In genomic region chr1:159012495-159012894, GRCh38 we compare ENCODE assay signal across 8 cellular contexts. TPM values are rescaled to one million over a fixed set of nuclear protein-coding genes. Genes with fewer than 3 reads are reported as not detected.
A peak's percentile ranks its signal among the peaks of the same experiment; 100 is the strongest.
DNase-seq lines count a peak whose midpoint lies in the region; ATAC-seq and TF ChIP-seq lines count a peak whose summit lies in the region.

No MANE protein-coding gene starts in this region.

- peak overlapping the region; percentile 6 for H2BK5ac ChIP-seq in IMR-90 (ENCODE audit: low read depth, low read length, poor library complexity, severe bottlenecking)

- no TSS peak for BruUV-seq in IMR-90 (replicated peaks; lab: Mats Ljungman, UMichigan)

- 0 out of 2 replicates have a peak overlapping the region, but pooled peaks have one; percentile 4 for H4K5ac ChIP-seq in IMR-90 (ENCODE audit: low read depth, low read length)

- H3K9ac ChIP-seq in IMR-90 (ENCODE audit: low read depth, low read length): peak overlapping the region; percentile 52; the same call in 1 of the 2 replicates

- no peaks in the 10 kb centered on the region for H3K27me3 Mint-ChIP-seq in activated T-cell treated with anti-CD3 and anti-CD28 coated beads, Interleukin-2, amount 50 U/mL, for 4 hours (ENCODE audit: low read depth)

- peak overlapping the region; percentile 83 for H3K4me3 Mint-ChIP-seq in activated T-cell treated with anti-CD3 and anti-CD28 coated beads, Interleukin-2, amount 50 U/mL, for 4 hours

- in situ Hi-C loops in IMR-90 (cut with MboI; ENCODE audit: low sequenced_read_pairs): no loop called here

- 0 out of 2 replicates have a peak overlapping the region, but pooled peaks have one; percentile 33 for H3K18ac ChIP-seq in IMR-90 (ENCODE audit: low read depth, low read length)

- no CpG with 5 or more reads among the region's 6 CpGs for WGBS in IMR-90 (ENCODE audit: extremely low coverage in 2 of 2, insufficient read length in 1 of 2), 2 experiments
- WGBS in heart right ventricle, 2 donors: 43 to 48% methylated on average over 6 of the region's 6 CpGs

- H3K4ac ChIP-seq in IMR-90 (ENCODE audit: low read depth, low read length): 0 out of 2 replicates have a peak overlapping the region, but pooled peaks have one; percentile 6

- H3K27me3 ChIP-seq in IMR-90 (ENCODE audit: control insufficient read depth, insufficient read depth, low read length) (no peaks in the 10 kb centered on the region), heart right ventricle (no peaks in the 10 kb centered on the region)

- no peak for TF ChIP-seq CTCF in IMR-90 (conservative IDR thresholded peaks at IDR 0.05; ENCODE audit: low read depth, low read length)
- TF ChIP-seq CTCF in heart right ventricle (IDR thresholded peaks at IDR 0.05): no peak

- peak overlapping the region; percentile 10; the same call in 1 of the 2 replicates for H3K14ac ChIP-seq in IMR-90 (replicated peaks; ENCODE audit: low read depth, low read length)

- DNase-seq in IMR-90 (peak; percentile 24), heart right ventricle (peak in 1 of 2 donors; percentile 10), midbrain (lab: John Stamatoyannopoulos, UW) (no peak), NCI-H1417 (lab: John Stamatoyannopoulos, UW) (no peak)
- DNase-seq in activated T-cell treated with anti-CD3 and anti-CD28 coated beads, Interleukin-2, amount 50 U/mL, for 4 hours: peak; percentile 39
- peak; percentile 71 for DNase-seq in stimulated activated CD8-positive, alpha-beta memory T cell treated with anti-CD3 and anti-CD28 coated beads, Interleukin-4, amount 100 ng/mL, for 48 hours

- H3K4me3 ChIP-seq in IMR-90 (ENCODE audit: insufficient read depth, low read depth, low read length): peak overlapping the region; percentile 6; the same call in 1 of the 2 replicates
- H3K4me3 ChIP-seq in heart right ventricle: peak overlapping the region; percentile 12 to 76 (median 59)

- 0 out of 2 replicates have a peak overlapping the region, but pooled peaks have one; percentile 28 for H3K23ac ChIP-seq in IMR-90 (ENCODE audit: low read depth, low read length)

- ATAC-seq in GM18873 (IDR thresholded peaks at IDR 0.05; ENCODE audit: low FRiP score, unreplicated experiment) (peak; percentile 33), IMR-90 (ENCODE audit: low read depth) (no peak), heart right ventricle (peak in 3 of 8 donors; percentile 6 to 36 (median 34)), GM19023 (IDR thresholded peaks at IDR 0.05; ENCODE audit: unreplicated experiment) (no peak)
- ATAC-seq in activated T-cell treated with anti-CD3 and anti-CD28 coated beads, Interleukin-2, amount 50 U/mL, for 4 hours: peak; percentile 30 to 42

- POLR2A ChIA-PET in IMR-90 (lab: Charles Lee; ENCODE audit: unreplicated experiment): no interaction called here

- H3K79me1 ChIP-seq in IMR-90 (ENCODE audit: low read depth in 1 of 2, low read length in 2 of 2): peaks cover 3 to 31% of the 10 kb centered on the region in 2 experiments

- peak overlapping the region in 1 of 2 experiments; percentile 8; a peak in 1 of 4 replicates for H4K8ac ChIP-seq in IMR-90 (ENCODE audit: low read depth in 2 of 2, low read length in 2 of 2)

- peaks cover 55% of the 10 kb centered on the region for H3K4me1 Mint-ChIP-seq in activated T-cell treated with anti-CD3 and anti-CD28 coated beads, Interleukin-2, amount 50 U/mL, for 4 hours (ENCODE audit: low read depth)

- peaks cover 8% of the 10 kb centered on the region; the same call in 1 of the 2 replicates for H3K9me1 ChIP-seq in IMR-90 (ENCODE audit: insufficient read depth, low read length)

- CTCF ChIA-PET in IMR-90 (lab: Yijun Ruan, JAX): no interaction called here

- H3K9me3 ChIP-seq in IMR-90 (ENCODE audit: control insufficient read depth, insufficient read depth, low read length) (no peaks in the 10 kb centered on the region), heart right ventricle (no peaks in the 10 kb centered on the region)

- no peak for TF ChIP-seq RAD21 in IMR-90 (IDR thresholded peaks at IDR 0.05; ENCODE audit: low read length)

- H2AK9ac ChIP-seq in IMR-90 (replicated peaks; ENCODE audit: low read depth, low read length, poor library complexity): no peak overlapping the region

- H3K27ac ChIP-seq in IMR-90 (ENCODE audit: insufficient read depth, low read length): peak overlapping the region; percentile 64; the same call in 1 of the 2 replicates
- peak overlapping the region; percentile 1 to 96 (median 86) for H3K27ac ChIP-seq in heart right ventricle

- H2AK5ac ChIP-seq in IMR-90 (ENCODE audit: low read depth, low read length): no peak overlapping the region

- H3K36me3 Mint-ChIP-seq in activated T-cell treated with anti-CD3 and anti-CD28 coated beads, Interleukin-2, amount 50 U/mL, for 4 hours (ENCODE audit: insufficient read depth): peaks cover 52% of the 10 kb centered on the region

- H3K4me2 ChIP-seq in IMR-90 (ENCODE audit: low read depth, low read length): peak overlapping the region; percentile 76

- intact Hi-C loops in IMR-90 (cut with micrococcal nuclease): no loop called here
- intact Hi-C loops in heart right ventricle (cut with DNase I): loop anchor here in 1 of 10 donors (5.0 kb wide), 1 partner anchor 40 kb away; no protein-coding TSS in a partner anchor

- H3K9me3 Mint-ChIP-seq in activated T-cell treated with anti-CD3 and anti-CD28 coated beads, Interleukin-2, amount 50 U/mL, for 4 hours: no peaks in the 10 kb centered on the region

- H2BK15ac ChIP-seq in IMR-90 (ENCODE audit: low read depth, low read length): 0 out of 3 replicates have a peak overlapping the region, but pooled peaks have one; percentile 10

- dilution Hi-C loops in IMR-90 (cut with HindIII; ENCODE audit: low sequenced_read_pairs, unreplicated experiment): no loop called here

- TF ChIP-seq POLR2A in IMR-90 (IDR thresholded peaks at IDR 0.05; ENCODE audit: low read depth, low read length): no peak

- no peaks in the 10 kb centered on the region for H4K20me1 ChIP-seq in IMR-90 (ENCODE audit: insufficient read depth, low read length)

- H3K4me1 ChIP-seq in IMR-90 (ENCODE audit: control insufficient read depth, insufficient read depth, low read length) (peaks cover 13% of the 10 kb centered on the region), heart right ventricle (peaks cover 0 to 75% (median 44%) of the 10 kb centered on the region in 9 donors)

- H2BK120ac ChIP-seq in IMR-90 (ENCODE audit: low read depth, low read length): no peak overlapping the region

- peaks cover 16% of the 10 kb centered on the region for H3K36me3 ChIP-seq in IMR-90 (ENCODE audit: control insufficient read depth, insufficient read depth, low read length)
- H3K36me3 ChIP-seq in heart right ventricle: peaks cover 0 to 42% (median 14%) of the 10 kb centered on the region in 9 donors

- no peak overlapping the region for H2AFZ ChIP-seq in IMR-90 (replicated peaks; ENCODE audit: low read length, poor library complexity)

- no peak overlapping the region for H3K56ac ChIP-seq in IMR-90 (ENCODE audit: extremely low read depth, insufficient read depth, low read length)

- H2BK20ac ChIP-seq in IMR-90 (ENCODE audit: low read depth, low read length): no peak overlapping the region

- no peak overlapping the region for H4K91ac ChIP-seq in IMR-90 (ENCODE audit: insufficient read depth, low read depth, low read length)

TF ChIP-seq in IMR-90, 13 proteins besides CTCF, POLR2A, EP300 and RAD21:
- TF ChIP-seq NFE2L2 (IDR thresholded peaks at IDR 0.05; ENCODE audit: low read depth, low read length) (no peak), USF2 (IDR thresholded peaks at IDR 0.05; ENCODE audit: low read depth, low read length) (no peak), CHD1 (IDR thresholded peaks at IDR 0.05; ENCODE audit: low read depth, low read length) (no peak), FOS (IDR thresholded peaks at IDR 0.05; ENCODE audit: low read depth, low read length) (no peak), BHLHE40 (IDR thresholded peaks at IDR 0.05; ENCODE audit: low read depth, low read length) (no peak), SMC3 (IDR thresholded peaks at IDR 0.05; ENCODE audit: low read depth, low read length) (no peak), MAZ (IDR thresholded peaks at IDR 0.05; ENCODE audit: borderline replicate concordance, low read depth, low read length) (no peak), MAFK (IDR thresholded peaks at IDR 0.05; ENCODE audit: low read depth, low read length) (no peak), RCOR1 (IDR thresholded peaks at IDR 0.05; ENCODE audit: insufficient replicate concordance, low read length) (no peak), ELK1 (IDR thresholded peaks at IDR 0.05; ENCODE audit: borderline replicate concordance, low read depth, low read length) (no peak), RFX5 (IDR thresholded peaks at IDR 0.05; ENCODE audit: low read depth, low read length) (no peak), MXI1 (IDR thresholded peaks at IDR 0.05; ENCODE audit: borderline replicate concordance, low read depth, low read length) (no peak), CEBPB (IDR thresholded peaks at IDR 0.05; ENCODE audit: low read depth, low read length) (no peak)

RNA-seq across cellular contexts. Expression of gene IFI16, which starts 2.8 kb away (rescaled TPM):
- 45.0 and 60.3 TPM in 2 replicates for total RNA-seq in IMR-90 (2012; rRNA removed)
- polyA plus RNA-seq in IMR-90 (2012; rRNA removed): 59.2 and 65.3 TPM in 2 replicates
- polyA plus RNA-seq in IMR-90 (2012; cell fraction: cytosol; rRNA removed): 10.3 and 12.7 TPM in 2 replicates
- 4.0 and 42.3 TPM in 2 replicates for polyA plus RNA-seq in IMR-90 (2012; cell fraction: nucleus; rRNA removed; ENCODE audit: low replicate concordance)
- total RNA-seq in activated T-cell treated with anti-CD3 and anti-CD28 coated beads, Interleukin-2, amount 50 U/mL, for 4 hours: 100 to 1,000 TPM; 186 to 199 (median 196) TPM
- 10 to 100 TPM; 16.1 to 73.8 (median 21.4) TPM for total RNA-seq in heart right ventricle
- polyA plus RNA-seq in heart right ventricle: 10 to 100 TPM; 33.8 to 54.4 TPM

Comparison
In these comparisons a context has a peak if more than half of its experiments do, and no peak if none do; other contexts are left out.
1. ATAC-seq: peak in GM18873 (single experiment) and activated T-cell treated with anti-CD3 and anti-CD28 coated beads, Interleukin-2, amount 50 U/mL, for 4 hours (2 of 2); none in IMR-90 (single experiment) and GM19023 (single experiment).
2. DNase-seq: peak in IMR-90 (single experiment), activated T-cell treated with anti-CD3 and anti-CD28 coated beads, Interleukin-2, amount 50 U/mL, for 4 hours (single experiment) and stimulated activated CD8-positive, alpha-beta memory T cell treated with anti-CD3 and anti-CD28 coated beads, Interleukin-4, amount 100 ng/mL, for 48 hours (single experiment); none in midbrain (single experiment) and NCI-H1417 (0 of 3).